ENCODE assay signal across 25 cellular contexts in genomic region chr9:76227165-76227564, GRCh38.
"Had no signal": no experiment of that assay in that cellular context is flagged by ENCODE, and none has a peak within 500 bp of the region (broad histone marks: within the 10 kb centered on the region; RNA-seq: fewer than 3 reads in every experiment).

No MANE protein-coding gene starts in this region.

- H3K27ac Mint-ChIP-seq: natural killer cell; stimulated activated memory B cell treated with anti-CD40 and anti-IgM and Interleukin-4, amounts not matched to agents 10 μg/mL and 1 μg/mL and 100 μg/mL, for 72 hours; type B pancreatic cell had no signal

- H3K4me2 ChIP-seq: hepatocyte had no signal

- H3K4me1 ChIP-seq: gastrocnemius medialis, left lung, lower lobe of right lung, psoas muscle, right lobe of liver, tibial artery had no signal

- H3K27ac ChIP-seq: epithelial cell of prostate, gastrocnemius medialis, hepatocyte, left lung, lower lobe of right lung, ovary, psoas muscle, right lobe of liver, testis, tibial artery had no signal

- H3K36me3 Mint-ChIP-seq: natural killer cell; stimulated activated memory B cell treated with anti-CD40 and anti-IgM and Interleukin-4, amounts not matched to agents 10 μg/mL and 1 μg/mL and 100 μg/mL, for 72 hours; type B pancreatic cell had no signal

- H3K4me1 Mint-ChIP-seq: natural killer cell; stimulated activated memory B cell treated with anti-CD40 and anti-IgM and Interleukin-4, amounts not matched to agents 10 μg/mL and 1 μg/mL and 100 μg/mL, for 72 hours had no signal

- H3K4me3 ChIP-seq: gastrocnemius medialis, heart left ventricle, hepatocyte, left lung, lower lobe of right lung, ovary, psoas muscle, right lobe of liver, testis, tibial artery had no signal

- ATAC-seq: esophagus mucosa; gastrocnemius medialis; left lung; lower lobe of right lung; natural killer cell; psoas muscle; stimulated activated memory B cell treated with anti-CD40 and anti-IgM and Interleukin-4, amounts not matched to agents 10 μg/mL and 1 μg/mL and 100 μg/mL, for 72 hours; stimulated activated naive CD8-positive, alpha-beta T cell treated with anti-CD3 and anti-CD28 coated beads, Interleukin-15, Interleukin-2, amounts not matched to agents 100 U/mL and 50 U/mL, for 24 hours had no signal

- H3K27me3 Mint-ChIP-seq: stimulated activated memory B cell treated with anti-CD40 and anti-IgM and Interleukin-4, amounts not matched to agents 10 μg/mL and 1 μg/mL and 100 μg/mL, for 72 hours; type B pancreatic cell had no signal

- H3K9me3 ChIP-seq: gastrocnemius medialis, heart left ventricle, left lung, lower lobe of right lung, ovary, psoas muscle, right lobe of liver, testis, tibial artery had no signal

- H3K27me3 ChIP-seq: gastrocnemius medialis, hepatocyte, left lung, ovary, right lobe of liver, testis, tibial artery had no signal

- H3K36me3 ChIP-seq: gastrocnemius medialis, heart left ventricle, left lung, lower lobe of right lung, ovary, right lobe of liver, tibial artery had no signal

- H3K9me3 Mint-ChIP-seq: natural killer cell; stimulated activated memory B cell treated with anti-CD40 and anti-IgM and Interleukin-4, amounts not matched to agents 10 μg/mL and 1 μg/mL and 100 μg/mL, for 72 hours had no signal

- H2AFZ ChIP-seq: hepatocyte had no signal

- H3K4me3 Mint-ChIP-seq: natural killer cell; stimulated activated memory B cell treated with anti-CD40 and anti-IgM and Interleukin-4, amounts not matched to agents 10 μg/mL and 1 μg/mL and 100 μg/mL, for 72 hours; type B pancreatic cell had no signal

- DNase-seq: cerebellar nuclear complex; cortex of kidney; foreskin fibroblast; gastrocnemius medialis; left cardiac atrium; left lung; lower lobe of right lung; natural killer cell; occipital lobe; ovary; posterior cingulate gyrus; psoas muscle; right lobe of liver; stimulated activated CD4-positive, alpha-beta T cell treated with anti-CD3 and anti-CD28 coated beads, Interleukin-2, amount 100 ng/mL, for 24 hours; stimulated activated CD4-positive, alpha-beta T cell treated with anti-CD3 and anti-CD28 coated beads, Interleukin-4, amount 100 ng/mL, for 24 hours; stimulated activated naive CD8-positive, alpha-beta T cell treated with anti-CD3 and anti-CD28 coated beads, Interleukin-15, Interleukin-2, amounts not matched to agents 100 U/mL and 50 U/mL, for 24 hours; substantia nigra; testis; tibial artery had no signal
